ENCODE assay signal across 14 cellular contexts in genomic region chr12:100699209-100699608, GRCh38.
DNase-seq lines count a peak whose midpoint lies in the region; ATAC-seq, FAIRE-seq and TF ChIP-seq lines count a peak whose summit lies in the region.
"Had no signal": no experiment of that assay in that cellular context is flagged by ENCODE, and none has a peak within 500 bp of the region (broad histone marks: within the 10 kb centered on the region; RNA-seq: fewer than 3 reads in every experiment).

No MANE protein-coding gene starts in this region.

- TF ChIP-seq CTCF in mucosa of descending colon (IDR thresholded peaks at IDR 0.05) (no peak), RWPE1 (conservative IDR thresholded peaks at IDR 0.05; ENCODE audit: low read depth) (no peak)

- intact Hi-C loops in mucosa of descending colon (cut with DNase I, micrococcal nuclease) = no loop called here
- intact Hi-C loops in posterior cingulate gyrus (cut with DNase I) = no loop called here

- no peak overlapping the region for H3K4me3 ChIP-seq in mucosa of descending colon

- ATAC-seq in HG02870 (IDR thresholded peaks at IDR 0.05; ENCODE audit: unreplicated experiment) (peak; percentile 82), mucosa of descending colon (no peak)
- peak; percentile 68 for ATAC-seq in stimulated activated memory B cell treated with anti-CD40 and anti-IgM and Interleukin-4, amounts not matched to agents 10 μg/mL and 1 μg/mL and 100 μg/mL, for 72 hours

- CTCF ChIA-PET in RWPE1 (lab: Yijun Ruan, JAX) = no interaction called here

- no peaks in the 10 kb centered on the region for H3K36me3 ChIP-seq in mucosa of descending colon (ENCODE audit: low read depth)

- POLR2A ChIA-PET in RWPE1 (lab: Yijun Ruan, JAX; ENCODE audit: low non-redundant PET) = no interaction called here

- H3K27ac ChIP-seq in RWPE1 = no peak overlapping the region

- DNase-seq in GM19239 (ENCODE audit: insufficient read length, low spot score) (no peak), NAMALWA (ENCODE audit: low spot score) (peak; percentile 33), mucosa of descending colon (no peak), RWPE1 (ENCODE audit: low spot score) (no peak), NCI-H146 (lab: John Stamatoyannopoulos, UW) (no peak), posterior cingulate gyrus (no peak)
- DNase-seq: activated CD8-positive, alpha-beta memory T cell treated with anti-CD3 and anti-CD28 coated beads for 24 hours; NCI-H1092; NK-92 treated with Interleukin-12 subunit alpha and Interleukin-12 subunit beta, amount 100 ng/mL, for 24 hours; T-helper 2 cell had no signal

- no peaks in the 10 kb centered on the region for H3K36me3 Mint-ChIP-seq in stimulated activated memory B cell treated with anti-CD40 and anti-IgM and Interleukin-4, amounts not matched to agents 10 μg/mL and 1 μg/mL and 100 μg/mL, for 72 hours
- H3K36me3 Mint-ChIP-seq: activated naive CD8-positive, alpha-beta T cell had no signal

- H3K27me3 Mint-ChIP-seq in stimulated activated memory B cell treated with anti-CD40 and anti-IgM and Interleukin-4, amounts not matched to agents 10 μg/mL and 1 μg/mL and 100 μg/mL, for 72 hours = peaks cover 19% of the 10 kb centered on the region

- H3K4me3 Mint-ChIP-seq in stimulated activated memory B cell treated with anti-CD40 and anti-IgM and Interleukin-4, amounts not matched to agents 10 μg/mL and 1 μg/mL and 100 μg/mL, for 72 hours = no peak overlapping the region
- H3K4me3 Mint-ChIP-seq: activated naive CD8-positive, alpha-beta T cell had no signal

- peaks cover 4% of the 10 kb centered on the region for H3K9me3 Mint-ChIP-seq in stimulated activated memory B cell treated with anti-CD40 and anti-IgM and Interleukin-4, amounts not matched to agents 10 μg/mL and 1 μg/mL and 100 μg/mL, for 72 hours

- no peaks in the 10 kb centered on the region for H3K4me1 ChIP-seq in mucosa of descending colon (ENCODE audit: low read depth)

- peak; percentile 35 for FAIRE-seq in GM19239 (lab: Jason Lieb, UNC)
- FAIRE-seq: H54 had no signal

- H3K27ac Mint-ChIP-seq in stimulated activated memory B cell treated with anti-CD40 and anti-IgM and Interleukin-4, amounts not matched to agents 10 μg/mL and 1 μg/mL and 100 μg/mL, for 72 hours = no peak overlapping the region
- H3K27ac Mint-ChIP-seq: activated naive CD8-positive, alpha-beta T cell had no signal

- peaks cover 14% of the 10 kb centered on the region for H3K4me1 Mint-ChIP-seq in stimulated activated memory B cell treated with anti-CD40 and anti-IgM and Interleukin-4, amounts not matched to agents 10 μg/mL and 1 μg/mL and 100 μg/mL, for 72 hours

- H3K9me3 ChIP-seq in mucosa of descending colon = no peaks in the 10 kb centered on the region
